ENCODE assay signal across 21 cellular contexts in the genomic region with DNA sequence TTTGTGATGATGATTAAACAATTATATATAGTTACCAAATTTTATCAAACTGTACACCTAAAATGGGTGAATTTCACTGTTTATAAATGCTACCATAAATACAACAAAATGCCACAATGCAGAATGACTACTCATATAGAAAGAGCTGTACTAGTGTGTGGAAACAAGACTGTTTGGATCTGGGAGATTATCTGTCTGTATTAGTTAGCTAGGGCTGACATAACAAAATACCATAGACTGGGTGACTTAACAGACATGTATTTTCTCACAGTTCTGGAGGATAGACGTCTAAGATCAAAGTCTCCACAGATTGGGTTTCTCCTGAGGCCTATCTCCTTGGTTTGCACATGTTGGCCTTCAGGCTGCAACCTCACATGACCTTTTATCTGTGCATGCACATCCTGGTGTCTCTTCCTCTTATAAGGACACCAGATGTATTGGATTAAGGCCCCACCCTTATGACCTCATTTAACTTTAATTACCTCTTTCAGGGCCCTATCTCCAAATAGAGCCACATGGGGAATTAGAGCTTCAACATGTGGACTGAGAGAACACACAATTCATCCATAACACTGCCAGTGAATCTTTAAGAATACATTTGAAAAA.
A peak's percentile ranks its signal among the peaks of the same experiment; 100 is the strongest.
DNase-seq lines count a peak whose midpoint lies in the region; ATAC-seq and TF ChIP-seq lines count a peak whose summit lies in the region.
"Had no signal": no experiment of that assay in that cellular context is flagged by ENCODE, and none has a peak within 500 bp of the region (broad histone marks: within the 10 kb centered on the region; RNA-seq: fewer than 3 reads in every experiment).

No MANE protein-coding gene starts in this region.

- no peak for TF ChIP-seq CTCF in fibroblast of villous mesenchyme (IDR thresholded peaks at IDR 0.05; ENCODE audit: insufficient read depth, low read depth, low read length)

- no peak overlapping the region for H3K4me3 ChIP-seq in fibroblast of villous mesenchyme (ENCODE audit: low read depth, low read length)
- H3K4me3 ChIP-seq: BLaER1, MG63 had no signal

- ATAC-seq in HG02763 (IDR thresholded peaks at IDR 0.05; ENCODE audit: unreplicated experiment): no peak
- ATAC-seq: T-helper 17 cell had no signal

- DNase-seq in NCI-H82 (lab: John Stamatoyannopoulos, UW) (peak; percentile 69), NCI-H82 treated with DMSO at 0.1 percent for 48 hours (lab: John Stamatoyannopoulos, UW; ENCODE audit: unreplicated experiment) (no peak), MV-4-11 (lab: John Stamatoyannopoulos, UW) (peak; percentile 31), RPMI7951 (ENCODE audit: low read depth) (peak; percentile 72), fibroblast of villous mesenchyme (ENCODE audit: low read depth) (peak; percentile 84), NK-92 (lab: John Stamatoyannopoulos, UW; ENCODE audit: unreplicated experiment) (no peak), NCI-H526 treated with DMSO at 0.1 percent for 48 hours (lab: John Stamatoyannopoulos, UW) (no peak)
- DNase-seq: CD4-positive, CD25-positive, alpha-beta regulatory T cell; DMS53; KBM-7; MG63; NCI-H1105; NCI-H1436 treated with DMSO at 0.1 percent for 48 hours; NCI-H187 treated with DMSO at 0.1 percent for 48 hours; NCI-H526; NK-92 treated with Interleukin-12 subunit alpha and Interleukin-12 subunit beta, amount 100 ng/mL, for 24 hours; SHP77; SK-N-SH; T-helper 17 cell had no signal

Comparison
In these comparisons a context has a peak if more than half of its experiments do, and no peak if none do; other contexts are left out.
1. DNase-seq: peak in NCI-H82 (single experiment), MV-4-11 (single experiment), RPMI7951 (single experiment) and fibroblast of villous mesenchyme (single experiment); none in NCI-H82 treated with DMSO at 0.1 percent for 48 hours (single experiment), NK-92 (single experiment) and NCI-H526 treated with DMSO at 0.1 percent for 48 hours (single experiment).